8 cellular contexts compared by ENCODE assay signal in the genomic region with DNA sequence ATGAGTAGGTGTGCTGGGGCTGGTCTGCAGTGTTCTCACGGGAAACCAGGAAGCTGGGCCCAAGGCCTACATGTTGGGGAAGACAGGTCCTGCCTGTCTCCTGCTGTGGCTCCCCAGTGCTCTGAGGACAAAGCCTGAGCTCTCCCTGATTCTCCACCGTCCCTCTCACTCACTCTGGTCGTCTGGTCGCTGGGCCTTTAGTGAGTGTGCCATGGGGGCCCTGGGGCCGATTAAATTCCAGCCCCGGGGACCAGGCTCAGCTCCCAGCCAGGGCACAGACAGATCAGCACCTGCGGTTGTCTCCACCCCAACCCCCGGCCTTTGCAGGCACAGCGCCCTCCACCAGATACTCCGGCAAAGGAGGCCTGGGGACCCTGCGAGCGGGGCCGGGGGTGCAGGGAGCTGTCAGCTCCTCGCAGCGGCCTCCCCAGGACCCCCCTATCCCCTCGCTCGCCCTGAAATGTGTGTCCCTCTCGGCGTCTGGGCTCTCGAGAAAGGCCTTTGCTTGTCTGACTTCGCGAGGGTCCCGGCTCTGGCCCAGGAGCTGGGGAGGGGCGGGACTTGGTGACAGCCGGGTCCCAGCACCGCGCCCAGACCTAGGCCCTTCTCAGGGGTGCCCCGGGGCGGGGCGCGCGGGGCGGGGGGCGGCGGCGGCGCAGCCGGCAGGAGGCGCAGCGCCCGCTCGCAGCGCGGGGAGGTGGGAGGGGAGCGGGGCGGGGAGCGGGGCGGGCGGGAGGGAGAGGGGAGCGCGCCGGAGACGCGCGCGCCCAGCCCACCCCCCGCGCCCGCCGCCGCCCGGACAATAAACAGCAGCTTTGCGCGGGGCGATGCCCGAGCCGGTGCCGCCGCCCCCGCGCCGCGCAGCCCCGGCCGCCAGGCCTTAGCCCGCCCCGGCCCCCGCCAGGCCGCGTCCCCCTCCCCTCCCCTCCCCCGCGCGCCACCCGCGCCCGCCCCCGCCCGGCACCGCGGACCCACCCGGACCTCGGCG. TPM values are rescaled to one million over a fixed set of nuclear protein-coding genes. Genes with fewer than 3 reads are reported as not detected.
A peak's percentile ranks its signal among the peaks of the same experiment; 100 is the strongest.
DNase-seq lines count a peak whose midpoint lies in the region; TF ChIP-seq lines count a peak whose summit lies in the region.

A gene with protein sequence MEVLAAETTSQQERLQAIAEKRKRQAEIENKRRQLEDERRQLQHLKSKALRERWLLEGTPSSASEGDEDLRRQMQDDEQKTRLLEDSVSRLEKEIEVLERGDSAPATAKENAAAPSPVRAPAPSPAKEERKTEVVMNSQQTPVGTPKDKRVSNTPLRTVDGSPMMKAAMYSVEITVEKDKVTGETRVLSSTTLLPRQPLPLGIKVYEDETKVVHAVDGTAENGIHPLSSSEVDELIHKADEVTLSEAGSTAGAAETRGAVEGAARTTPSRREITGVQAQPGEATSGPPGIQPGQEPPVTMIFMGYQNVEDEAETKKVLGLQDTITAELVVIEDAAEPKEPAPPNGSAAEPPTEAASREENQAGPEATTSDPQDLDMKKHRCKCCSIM (plus strand): TSS at position 782 of the 988 bp plus-strand sequence. CDS start 212 bp downstream, outside the sequence.

- no peaks in the 10 kb centered on the region for H3K9me3 ChIP-seq in suprapubic skin

- H3K27ac Mint-ChIP-seq in brain (peak within 1 kb of the TSS; percentile 79 to 91 (median 87)), HFFc6 (no peak within 1 kb of the TSS)
- no peak within 1 kb of the TSS for H3K27ac Mint-ChIP-seq in T-helper 2 cell treated with Interferon-gamma antibody and Interleukin-4, amounts not matched to agents 5 μg/mL and 100 μg/mL, for 36 hours

- DNase-seq in LoVo (ENCODE audit: low spot score) (peak; percentile 24), suprapubic skin (ENCODE audit: low spot score in 2 of 2) (no peak), HFFc6 (no peak), DMS153 (lab: John Stamatoyannopoulos, UW) (no peak)
- DNase-seq in T-helper 2 cell treated with Interferon-gamma antibody and Interleukin-4, amounts not matched to agents 5 μg/mL and 100 μg/mL, for 36 hours (ENCODE audit: low spot score) = no peak
- DNase-seq in stimulated activated CD4-positive, alpha-beta T cell treated with anti-CD3 and anti-CD28 coated beads, Interleukin-2, amount 100 ng/mL, for 48 hours = no peak

- H3K4me1 Mint-ChIP-seq in brain (peaks cover 19% of the 10 kb centered on the region), HFFc6 (ENCODE audit: low read depth) (peaks cover 8% of the 10 kb centered on the region; the same call in 1 of the 2 replicates)
- peaks cover under 1% of the 10 kb centered on the region for H3K4me1 Mint-ChIP-seq in T-helper 2 cell treated with Interferon-gamma antibody and Interleukin-4, amounts not matched to agents 5 μg/mL and 100 μg/mL, for 36 hours (ENCODE audit: low read depth)

- no peaks in the 10 kb centered on the region for H3K36me3 ChIP-seq in suprapubic skin

- H3K27me3 ChIP-seq in layer of hippocampus (ENCODE audit: control insufficient read depth, insufficient read depth, low read length) (peaks cover 2% of the 10 kb centered on the region), suprapubic skin (peaks cover 7% of the 10 kb centered on the region)

- TF ChIP-seq POLR2A in suprapubic skin (IDR thresholded peaks at IDR 0.05) = no peak

- H3K4me3 Mint-ChIP-seq in brain (peak within 1 kb of the TSS; percentile 79 to 87 (median 81)), HFFc6 (no peak within 1 kb of the TSS)
- no peak within 1 kb of the TSS for H3K4me3 Mint-ChIP-seq in T-helper 2 cell treated with Interferon-gamma antibody and Interleukin-4, amounts not matched to agents 5 μg/mL and 100 μg/mL, for 36 hours

- TF ChIP-seq CTCF in brain (conservative IDR thresholded peaks at IDR 0.05) (peak in 1 of 2 experiments; percentile 46), suprapubic skin (IDR thresholded peaks at IDR 0.05) (peak in 1 of 2 donors; percentile 31), HFFc6 (IDR thresholded peaks at IDR 0.05) (no peak)

- H3K27me3 Mint-ChIP-seq in brain (peaks cover 5% of the 10 kb centered on the region), HFFc6 (ENCODE audit: insufficient read depth) (peaks cover 35% of the 10 kb centered on the region)
- H3K27me3 Mint-ChIP-seq in T-helper 2 cell treated with Interferon-gamma antibody and Interleukin-4, amounts not matched to agents 5 μg/mL and 100 μg/mL, for 36 hours (ENCODE audit: low read depth) = peaks cover 25% of the 10 kb centered on the region

- peaks cover 46% of the 10 kb centered on the region for H3K4me1 ChIP-seq in suprapubic skin

- peak within 1 kb of the TSS; percentile 90 for H3K4me3 ChIP-seq in suprapubic skin

- H3K36me3 Mint-ChIP-seq in brain (peaks cover 15% of the 10 kb centered on the region), HFFc6 (ENCODE audit: low read depth) (no peaks in the 10 kb centered on the region)
- no peaks in the 10 kb centered on the region for H3K36me3 Mint-ChIP-seq in T-helper 2 cell treated with Interferon-gamma antibody and Interleukin-4, amounts not matched to agents 5 μg/mL and 100 μg/mL, for 36 hours (ENCODE audit: low read depth)

- H3K27ac ChIP-seq in layer of hippocampus (ENCODE audit: low read depth, low read length) (peak within 1 kb of the TSS; percentile 78), suprapubic skin (peak within 1 kb of the TSS; percentile 91)

- 69% methylated on average over 2 of the region's 93 CpGs for WGBS in suprapubic skin

- no peak for TF ChIP-seq EP300 in suprapubic skin (IDR thresholded peaks at IDR 0.05)

- H3K9me3 Mint-ChIP-seq in brain (peaks cover 0 to 18% (median 4%) of the 10 kb centered on the region in 5 experiments), HFFc6 (peaks cover 4% of the 10 kb centered on the region; the same call in 1 of the 2 replicates)
- no peaks in the 10 kb centered on the region for H3K9me3 Mint-ChIP-seq in T-helper 2 cell treated with Interferon-gamma antibody and Interleukin-4, amounts not matched to agents 5 μg/mL and 100 μg/mL, for 36 hours

RNA-seq across cellular contexts. Expression of the gene that starts here (rescaled TPM):
- polyA plus RNA-seq in brain (ENCODE audit: insufficient read depth, low read depth, low replicate concordance) = 384 TPM
- total RNA-seq in suprapubic skin = 10 to 100 TPM; 19.4 to 45.4 (median 24.2) TPM
- total RNA-seq in HFFc6 (2021; fragmentation: NEBNext Ultra II Directional; extraction: Animal tissue kit (Norgen Biotek cat#: 25700)) = under 1 TPM in 2 of 6 experiments, not detected in 4; 0.14 to 0.15 TPM

Comparison
In these comparisons a context has a peak if more than half of its experiments do, and no peak if none do; other contexts are left out.
1. RNA of the gene that starts here (total RNA-seq): 19.4 to 45.4 TPM in suprapubic skin; 0.14 to 0.15 TPM in HFFc6; every median in the first group is over 10 times any median in the second.
2. H3K27ac Mint-ChIP-seq: peak in brain (5 of 5); none in HFFc6 (single experiment) and T-helper 2 cell treated with Interferon-gamma antibody and Interleukin-4, amounts not matched to agents 5 μg/mL and 100 μg/mL, for 36 hours (single experiment).
3. H3K4me3 Mint-ChIP-seq: peak in brain (5 of 5); none in HFFc6 (single experiment) and T-helper 2 cell treated with Interferon-gamma antibody and Interleukin-4, amounts not matched to agents 5 μg/mL and 100 μg/mL, for 36 hours (single experiment).